8 cellular contexts compared by ENCODE assay signal in genomic region chr12:110211639-110212536, GRCh38.
A peak's percentile ranks its signal among the peaks of the same experiment; 100 is the strongest.
DNase-seq lines count a peak whose midpoint lies in the region; ATAC-seq, FAIRE-seq and TF ChIP-seq lines count a peak whose summit lies in the region.
"Not testable (repeated sequence)": the region's sequence is repeated elsewhere in the genome, so short reads cannot be mapped to it uniquely, and the experiment has no call there.

No MANE protein-coding gene starts in this region.

- not testable (repeated sequence) for FAIRE-seq in GM12878 (lab: Jason Lieb, UNC); keratinocyte (lab: Jason Lieb, UNC)

- H2AFZ ChIP-seq in GM12878 (ENCODE audit: control insufficient read depth, low read depth, low read length); keratinocyte (ENCODE audit: control insufficient read depth, low read length): not testable (repeated sequence)

- H3K4me2 ChIP-seq in GM12878 (ENCODE audit: control insufficient read depth, insufficient read depth); keratinocyte (ENCODE audit: control insufficient read depth, extremely low read depth, insufficient read depth, low read depth, low read length): not testable (repeated sequence)

- H3K27ac ChIP-seq in RWPE2 (ENCODE audit: poor library complexity, severe bottlenecking) (peak overlapping the region; percentile 76), keratinocyte (ENCODE audit: control insufficient read depth, insufficient read depth, low read length) (peak overlapping the region; percentile 46)
- H3K27ac ChIP-seq in GM12878 (ENCODE audit: control insufficient read depth, insufficient read depth), result not testable (repeated sequence)

- POLR2A ChIA-PET in GM12878 (lab: Charles Lee), result interaction anchor here (0.5 to 0.7 kb wide), 3 partner anchors 11 to 86 kb away, joined by 3 to 4 read pairs (median 3); no protein-coding TSS in a partner anchor

- H3K36me3 ChIP-seq in GM06990 (ENCODE audit: control insufficient read depth, insufficient read depth, low read length); GM12878 (ENCODE audit: control insufficient read depth in 2 of 2, insufficient read depth in 2 of 2, low read length in 1 of 2); keratinocyte (ENCODE audit: control insufficient read depth in 2 of 2, extremely low read depth in 1 of 2, insufficient read depth in 2 of 2, low read length in 2 of 2): not testable (repeated sequence)
- peaks cover 11% of the 10 kb centered on the region for H3K36me3 ChIP-seq in RWPE2 (ENCODE audit: low read depth)

- in situ Hi-C loops in GM12878 (cut with MboI), result not testable (repeated sequence)

- not testable (repeated sequence) for H3K27me3 ChIP-seq in GM06990 (replicated peaks; ENCODE audit: control insufficient read depth, insufficient read depth, low read length); RWPE2 (ENCODE audit: insufficient read depth, poor library complexity, severe bottlenecking); GM12878 (replicated peaks in 1 of 2; ENCODE audit: control insufficient read depth in 2 of 2, insufficient read depth in 2 of 2, low read length in 1 of 2); keratinocyte (ENCODE audit: control insufficient read depth, extremely low read depth, insufficient read depth, low read length)

- TF ChIP-seq POLR2A in GM12878 (IDR thresholded peaks at IDR 0.05; ENCODE audit: low read depth, low read length), result not testable (repeated sequence)

- not testable (repeated sequence) for TF ChIP-seq RAD21 in GM12878 (IDR thresholded peaks at IDR 0.05; ENCODE audit: insufficient read depth, low read depth, low read length)

- RAD21 ChIA-PET in GM12878 (lab: Charles Lee; ENCODE audit: unreplicated experiment), result interaction anchor here (0.8 kb wide), 1 partner anchor 77 kb away, joined by 3 read pairs; no protein-coding TSS in a partner anchor

- H3K9me1 ChIP-seq in keratinocyte (ENCODE audit: control insufficient read depth, extremely low read depth, insufficient read depth, low read length), result not testable (repeated sequence)

- not testable (repeated sequence) for H3K4me3 ChIP-seq in GM06990 (replicated peaks; ENCODE audit: low read depth, low read length); RWPE2 (ENCODE audit: severe bottlenecking); GM12878; keratinocyte (ENCODE audit: control insufficient read depth in 2 of 3, extremely low read depth in 1 of 3, insufficient read depth in 2 of 3, low read depth in 1 of 3, low read length in 3 of 3)

- not testable (repeated sequence) for TF ChIP-seq EP300 in GM12878 (IDR thresholded peaks at IDR 0.05; ENCODE audit: borderline replicate concordance in 1 of 2, control insufficient read depth in 1 of 2, low read depth in 2 of 2, low read length in 2 of 2)

- H4K20me1 ChIP-seq in GM12878 (ENCODE audit: control insufficient read depth, insufficient read depth); keratinocyte (ENCODE audit: control insufficient read depth, extremely low read depth, insufficient read depth, low read length): not testable (repeated sequence)

- CTCF ChIA-PET in GM12878 (lab: Yijun Ruan, JAX), result interaction anchor here (0.7 to 1.4 kb wide), 2 partner anchors 10 to 112 kb away, joined by 3 to 6 read pairs; no protein-coding TSS in a partner anchor

- 96% methylated on average over 10 of the region's 10 CpGs for WGBS in GM12878 (ENCODE audit: insufficient coverage, insufficient replicate concordance, low lambda C conversion rate, missing lambda C conversion rate)

- H3K79me2 ChIP-seq in GM12878 (ENCODE audit: control insufficient read depth, insufficient read depth, low read length); keratinocyte (ENCODE audit: control insufficient read depth, insufficient read depth, low read length): not testable (repeated sequence)

- intact Hi-C loops in GM12878 (cut with micrococcal nuclease; ENCODE audit: unreplicated experiment), result not testable (repeated sequence)

- SMC1A ChIA-PET in GM12878 (lab: Charles Lee; ENCODE audit: uncharacterized antibody, unreplicated experiment), result interaction anchor here (0.7 to 0.8 kb wide), 2 partner anchors 13 to 23 kb away, joined by 3 to 4 read pairs; no protein-coding TSS in a partner anchor

- H3K9ac ChIP-seq in GM12878 (ENCODE audit: control insufficient read depth, insufficient read depth, low read length); keratinocyte (ENCODE audit: control insufficient read depth, extremely low read depth, insufficient read depth, low read length): not testable (repeated sequence)

- not testable (repeated sequence) for H3K4me1 ChIP-seq in RWPE2 (ENCODE audit: insufficient read depth, poor library complexity, severe bottlenecking); GM12878 (ENCODE audit: control insufficient read depth, insufficient read depth, low read length); keratinocyte (ENCODE audit: control insufficient read depth, extremely low read depth, insufficient read depth, low read length)

- not testable (repeated sequence) for TF ChIP-seq CTCF in GM06990 (IDR thresholded peaks at IDR 0.05; ENCODE audit: insufficient read depth, low read length, poor library complexity, severe bottlenecking); RWPE2 (IDR thresholded peaks at IDR 0.05; ENCODE audit: poor library complexity, severe bottlenecking); GM12878 (IDR thresholded peaks at IDR 0.05 in 2 of 3, conservative IDR thresholded peaks at IDR 0.05 in 1 of 3; ENCODE audit: control insufficient read depth in 2 of 3, extremely low read depth in 1 of 3, insufficient read depth in 1 of 3, low read depth in 3 of 3, low read length in 3 of 3); keratinocyte (optimal IDR thresholded peaks at IDR 0.05 in 1 of 3, IDR thresholded peaks at IDR 0.05 in 1 of 3, conservative IDR thresholded peaks at IDR 0.05 in 1 of 3; ENCODE audit: extremely low read depth in 1 of 3, insufficient read depth in 2 of 3, low read length in 3 of 3)

- ATAC-seq in RWPE2 (ENCODE audit: low read depth) (peak; percentile 98), GM12878 (peak; percentile 68)

- BruUV-seq in GM12878 (replicated peaks; lab: Mats Ljungman, UMichigan), result not testable (repeated sequence)

- dilution Hi-C loops in keratinocyte (cut with MboI; ENCODE audit: extremely low pct_ligation_motif_present, low sequenced_read_pairs), result not testable (repeated sequence)

- peak; percentile 41 for DNase-seq in AG08396 (ENCODE audit: low spot score)
- peak; percentile 2 for DNase-seq in GM06990 (ENCODE audit: extremely low read depth, insufficient read length)
- DNase-seq in HS-27A (ENCODE audit: low read depth), result peak; percentile 31
- not testable (repeated sequence) for DNase-seq in RWPE2 (ENCODE audit: low spot score); GM12878 (ENCODE audit: low read depth, low spot score); keratinocyte (ENCODE audit: low read depth, low spot score)
- DNase-seq in fibroblast of gingiva (ENCODE audit: low read depth), result peak; percentile 88
- peak; percentile 52 for DNase-seq in stromal cell of bone marrow (ENCODE audit: low read depth)

- not testable (repeated sequence) for H3K9me3 ChIP-seq in RWPE2 (ENCODE audit: severe bottlenecking); GM12878 (replicated peaks; ENCODE audit: control insufficient read depth, insufficient read depth, low read length); keratinocyte (ENCODE audit: control insufficient read depth, low read depth, low read length)

TF ChIP-seq in GM12878, 131 proteins besides CTCF, POLR2A, EP300 and RAD21:
- TF ChIP-seq JUNB (IDR thresholded peaks at IDR 0.05), result peak; percentile 25; the same call in 1 of the 2 replicates
TF ChIP-seq in GM12878: peak in this region for 1; not testable (repeated sequence) for 130.
